In the genomic region with DNA sequence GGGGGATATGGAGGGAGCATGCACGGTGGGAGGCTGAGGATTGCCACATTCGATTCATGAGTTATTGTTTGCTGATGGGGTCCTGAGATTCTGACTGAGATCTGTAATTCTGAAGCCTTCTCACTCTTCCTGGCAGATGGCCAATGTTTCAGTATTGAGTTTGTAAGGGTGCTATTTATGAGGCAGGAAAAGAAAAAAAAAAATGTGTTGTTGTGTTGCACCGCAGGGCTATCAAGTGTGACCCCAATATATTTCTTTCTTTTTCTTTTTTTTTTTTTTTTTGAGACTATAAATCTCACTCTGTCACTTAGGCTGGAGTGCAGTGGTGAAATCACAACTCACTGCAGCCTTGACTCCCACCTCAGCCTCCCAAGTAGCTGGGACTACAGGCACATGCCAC, we compare ENCODE assay signal across 15 cellular contexts.
DNase-seq lines count a peak whose midpoint lies in the region; ATAC-seq and FAIRE-seq lines count a peak whose summit lies in the region.
"Had no signal": no experiment of that assay in that cellular context is flagged by ENCODE, and none has a peak within 500 bp of the region (broad histone marks: within the 10 kb centered on the region; RNA-seq: fewer than 3 reads in every experiment).

No MANE protein-coding gene starts in this region.

- peak overlapping the region; percentile 89 for H3K9ac ChIP-seq in iPS-15b (ENCODE audit: low read depth, low read length)

- peak overlapping the region; percentile 96 for H3K4me3 ChIP-seq in iPS-15b (ENCODE audit: low read depth, low read length)

- H3K36me3 ChIP-seq in iPS-15b (ENCODE audit: control insufficient read depth, insufficient read depth, low read length) = peaks cover 4% of the 10 kb centered on the region
- H3K36me3 ChIP-seq: WERI-Rb-1 had no signal

- H3K9me3 ChIP-seq in iPS-15b (ENCODE audit: control insufficient read depth, insufficient read depth, low read length) = no peaks in the 10 kb centered on the region

- H3K27me3 ChIP-seq in iPS-15b (ENCODE audit: control insufficient read depth, insufficient read depth, low read length) = no peaks in the 10 kb centered on the region

- H3K4me1 ChIP-seq in iPS-15b (ENCODE audit: control insufficient read depth, insufficient read depth, low read length) = peaks cover 6% of the 10 kb centered on the region

- DNase-seq in ELR (ENCODE audit: low read depth) (peak; percentile 13), GM18507 (ENCODE audit: extremely low spot score, insufficient read length, low read depth) (no peak), NCI-H2227 (lab: John Stamatoyannopoulos, UW; ENCODE audit: unreplicated experiment) (peak; percentile 87), Ammon's horn (ENCODE audit: low spot score) (no peak)
- DNase-seq: activated CD8-positive, alpha-beta memory T cell treated with anti-CD3 and anti-CD28 coated beads for 24 hours; DND-41; NCI-H1694 treated with DMSO at 0.1 percent for 48 hours; NCI-H748 treated with DMSO at 0.1 percent for 48 hours; right cardiac atrium; substantia nigra; WERI-Rb-1 had no signal

- peak; percentile 83 for FAIRE-seq in GM18507 (lab: Jason Lieb, UNC)
- FAIRE-seq: endometrium had no signal

- no peak for ATAC-seq in GM18519 (IDR thresholded peaks at IDR 0.05; ENCODE audit: low FRiP score, unreplicated experiment)
- ATAC-seq in activated CD4-positive, CD25-positive, alpha-beta regulatory T cell treated with anti-CD3 and anti-CD28 coated beads, Interleukin-2, amount 50 U/mL, for 24 hours = no peak
- ATAC-seq: right cardiac atrium had no signal

Comparison
In these comparisons a context has a peak if more than half of its experiments do, and no peak if none do; other contexts are left out.
1. DNase-seq: peak in ELR (single experiment) and NCI-H2227 (single experiment); none in GM18507 (single experiment) and Ammon's horn (single experiment).